ENCODE assay signal across 8 cellular contexts in the genomic region with DNA sequence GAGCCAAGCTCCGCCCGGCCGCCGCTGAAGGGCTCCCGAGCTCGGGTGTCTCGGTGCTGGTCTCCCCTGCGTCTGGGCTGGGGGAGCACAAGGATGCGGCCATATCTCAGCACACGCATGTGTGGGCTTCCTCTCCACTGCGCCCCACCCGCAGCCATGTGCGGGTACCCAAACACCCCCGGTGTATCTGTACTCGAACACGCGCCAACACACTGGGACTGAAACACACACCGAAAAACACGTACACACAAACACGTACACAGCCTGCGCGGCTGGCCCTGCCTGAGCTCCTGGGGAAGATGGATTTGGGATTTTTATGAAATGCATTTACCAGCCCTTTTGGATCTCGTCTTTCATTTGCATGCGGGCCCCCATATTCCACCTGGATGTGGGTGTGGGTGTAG. TPM values are rescaled to one million over a fixed set of nuclear protein-coding genes. Genes with fewer than 3 reads are reported as not detected.
DNase-seq lines count a peak whose midpoint lies in the region; ATAC-seq and TF ChIP-seq lines count a peak whose summit lies in the region.

No MANE protein-coding gene starts in this region.

- ATAC-seq in T-cell (replicated peaks in 1 of 4) (peak in 1 of 4 experiments; percentile 23), right cardiac atrium (peak; percentile 44 to 65), GM18520 (IDR thresholded peaks at IDR 0.05; ENCODE audit: unreplicated experiment) (no peak), GM18498 (IDR thresholded peaks at IDR 0.05; ENCODE audit: unreplicated experiment) (no peak), GM21390 (IDR thresholded peaks at IDR 0.05; ENCODE audit: unreplicated experiment) (no peak)

- H3K27me3 Mint-ChIP-seq in T-cell: peaks cover 80 to 95% of the 10 kb centered on the region in 2 donors

- no peaks in the 10 kb centered on the region for H3K36me3 Mint-ChIP-seq in T-cell

- no peaks in the 10 kb centered on the region for H3K4me1 ChIP-seq in right cardiac atrium (ENCODE audit: control insufficient read depth, insufficient read depth, low read length)

- TF ChIP-seq CTCF in GM12865 (IDR thresholded peaks at IDR 0.05; ENCODE audit: insufficient read depth, low read depth, low read length, missing control alignments) (no peak), retinal pigment epithelial cell (conservative IDR thresholded peaks at IDR 0.05; ENCODE audit: low read depth, low read length) (no peak)

- no peaks in the 10 kb centered on the region for H3K9me3 Mint-ChIP-seq in T-cell

- no peak overlapping the region for H3K27ac Mint-ChIP-seq in T-cell

- H3K9me3 ChIP-seq in right cardiac atrium (ENCODE audit: control insufficient read depth, low read length): no peaks in the 10 kb centered on the region

- DNase-seq in GM12865 (ENCODE audit: low read depth): no peak
- DNase-seq in T-cell: no peak
- DNase-seq in right cardiac atrium: no peak
- no peak for DNase-seq in retinal pigment epithelial cell (ENCODE audit: low read depth)
- no peak for DNase-seq in caudate nucleus (lab: John Stamatoyannopoulos, UW)

- 2% methylated on average over 24 of the region's 24 CpGs for WGBS in right cardiac atrium

- peaks cover 40 to 43% (median 41%) of the 10 kb centered on the region in 3 donors for H3K4me1 Mint-ChIP-seq in T-cell

- H3K4me3 ChIP-seq in GM12865 (ENCODE audit: low read depth, low read length): peak overlapping the region; percentile 41; the same call in 1 of the 2 replicates
- H3K4me3 ChIP-seq in right cardiac atrium (ENCODE audit: low read length): peak overlapping the region; percentile 91
- H3K4me3 ChIP-seq in retinal pigment epithelial cell (ENCODE audit: low read length): peak overlapping the region; percentile 15

- intact Hi-C loops in right cardiac atrium (cut with DNase I): no loop called here

- peak overlapping the region; percentile 96 for H3K27ac ChIP-seq in right cardiac atrium (ENCODE audit: low read length)
- no peak overlapping the region for H3K27ac ChIP-seq in caudate nucleus (ENCODE audit: low read depth, low read length)

- peak overlapping the region; percentile 28 to 93 (median 45) for H3K4me3 Mint-ChIP-seq in T-cell

- POLR2A ChIA-PET in T-cell (lab: Charles Lee): no interaction called here

- CTCF ChIA-PET in T-cell (lab: Charles Lee): no interaction called here

- H3K27me3 ChIP-seq in right cardiac atrium (ENCODE audit: control insufficient read depth, insufficient read depth): no peaks in the 10 kb centered on the region

RNA-seq across cellular contexts. Expression of a gene that starts 0.9 kb away (rescaled TPM):
- total RNA-seq in T-cell (under 1 TPM in 3 of 5 donors, not detected in 2; 0.26 to 0.44 (median 0.41) TPM), right cardiac atrium (10 to 100 TPM in 1 of 4 donors, 1 to 10 TPM in 3; 7.6 to 19.0 (median 9.0) TPM)
- polyA plus RNA-seq in right cardiac atrium: 13.9 TPM

Comparison
In these comparisons a context has a peak if more than half of its experiments do, and no peak if none do; other contexts are left out.
1. H3K4me3 ChIP-seq: peak in every context shown above with its lines; median percentile 91 in right cardiac atrium; 41 in GM12865; 15 in retinal pigment epithelial cell.
2. ATAC-seq: peak in right cardiac atrium (2 of 2); none in GM18520 (single experiment), GM18498 (single experiment) and GM21390 (single experiment).
3. RNA of a gene that starts 0.9 kb away (total RNA-seq): 7.6 to 19.0 TPM in right cardiac atrium; 0.26 to 0.44 TPM in T-cell; every median in the first group is over 4 times any median in the second.